1 cellular context compared by ENCODE assay signal in the genomic region with DNA sequence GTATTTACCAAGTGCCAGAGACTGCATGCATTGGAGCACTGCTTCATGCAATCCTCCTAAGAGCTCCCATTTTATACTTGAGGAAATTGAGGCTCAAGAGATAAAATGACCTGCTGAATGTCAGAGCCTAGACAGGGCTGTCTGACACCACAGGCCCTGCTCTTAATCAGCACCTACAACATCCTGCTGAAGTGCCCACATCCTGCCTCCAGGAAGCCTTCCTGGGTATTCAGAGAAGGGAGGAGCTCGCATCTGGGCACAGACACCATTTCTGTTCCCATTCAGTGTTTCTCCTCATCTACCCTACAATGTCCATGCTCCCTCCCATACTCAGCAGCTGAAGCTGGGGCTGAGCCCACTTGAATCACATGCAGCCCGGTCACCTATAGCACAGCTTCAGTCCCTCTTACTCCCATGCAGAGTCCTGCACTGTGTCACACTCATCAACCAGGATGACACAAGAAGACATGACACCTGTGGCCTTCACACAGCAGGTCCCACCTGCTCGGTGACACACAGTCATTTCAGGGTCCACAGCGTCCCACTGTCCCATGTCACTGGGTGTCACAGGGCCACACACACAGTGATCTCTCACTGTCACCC.
TF ChIP-seq lines count a peak whose summit lies in the region.

No MANE protein-coding gene starts in this region.

TF ChIP-seq in SK-N-SH, 30 proteins besides CTCF, POLR2A, EP300 and RAD21:
- TF ChIP-seq USF1 (IDR thresholded peaks at IDR 0.05; ENCODE audit: borderline replicate concordance, low read depth): no peak
- TF ChIP-seq, protein P1, sequence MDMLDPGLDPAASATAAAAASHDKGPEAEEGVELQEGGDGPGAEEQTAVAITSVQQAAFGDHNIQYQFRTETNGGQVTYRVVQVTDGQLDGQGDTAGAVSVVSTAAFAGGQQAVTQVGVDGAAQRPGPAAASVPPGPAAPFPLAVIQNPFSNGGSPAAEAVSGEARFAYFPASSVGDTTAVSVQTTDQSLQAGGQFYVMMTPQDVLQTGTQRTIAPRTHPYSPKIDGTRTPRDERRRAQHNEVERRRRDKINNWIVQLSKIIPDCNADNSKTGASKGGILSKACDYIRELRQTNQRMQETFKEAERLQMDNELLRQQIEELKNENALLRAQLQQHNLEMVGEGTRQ (IDR thresholded peaks at IDR 0.05; ENCODE audit: borderline replicate concordance, low read depth, low read length): no peak
- TF ChIP-seq JUND (IDR thresholded peaks at IDR 0.05): no peak
- no peak for TF ChIP-seq ELF1 (IDR thresholded peaks at IDR 0.05)
- no peak for TF ChIP-seq MAX (IDR thresholded peaks at IDR 0.05; ENCODE audit: low read depth)
- TF ChIP-seq CHD2 (IDR thresholded peaks at IDR 0.05; ENCODE audit: low read length, partially characterized antibody): no peak
- TF ChIP-seq SIN3A (IDR thresholded peaks at IDR 0.05; ENCODE audit: borderline replicate concordance, low read depth, low read length): no peak
- TF ChIP-seq RCOR1 (IDR thresholded peaks at IDR 0.05; ENCODE audit: low read length): no peak
- TF ChIP-seq NRF1 (IDR thresholded peaks at IDR 0.05; ENCODE audit: low read depth, low read length): no peak
- TF ChIP-seq NFIC (IDR thresholded peaks at IDR 0.05; ENCODE audit: borderline replicate concordance): no peak
